Comparison of ENCODE assay signal across 17 cellular contexts in genomic region chr1:84930329-84930728, GRCh38. TPM values are rescaled to one million over a fixed set of nuclear protein-coding genes. Genes with fewer than 3 reads are reported as not detected.
"Had no signal": no experiment of that assay in that cellular context is flagged by ENCODE, and none has a peak within 500 bp of the region (broad histone marks: within the 10 kb centered on the region; RNA-seq: fewer than 3 reads in every experiment).

No MANE protein-coding gene starts in this region.

- H3K4me1 ChIP-seq: heart left ventricle, right atrium auricular region, sigmoid colon had no signal

- H3K27ac Mint-ChIP-seq: natural killer cell had no signal

- ATAC-seq: heart left ventricle, natural killer cell had no signal

- H3K36me3 ChIP-seq: heart left ventricle, right atrium auricular region, sigmoid colon had no signal

- H3K36me3 Mint-ChIP-seq: natural killer cell had no signal

- H3K4me3 Mint-ChIP-seq: natural killer cell, neural crest cell had no signal

- DNase-seq: effector CD4-positive, alpha-beta T cell; heart left ventricle; hippocampal formation; kidney glomerular epithelial cell; natural killer cell; sigmoid colon; stimulated activated CD4-positive, alpha-beta T cell treated with anti-CD3 and anti-CD28 coated beads, Interleukin-12 subunit alpha, Interleukin-12 subunit beta, amount 100 ng/mL, for 4 hours; stimulated activated naive CD4-positive, alpha-beta T cell treated with Interleukin-2 at 50 U/mL for 16 hours; trophoblast cell had no signal

- H3K27me3 ChIP-seq: right atrium auricular region, sigmoid colon had no signal

- H3K4me1 Mint-ChIP-seq: natural killer cell, neural crest cell had no signal

- H3K4me3 ChIP-seq: coronary artery, heart left ventricle, right atrium auricular region, sigmoid colon, skin epidermis had no signal

- H3K9me3 Mint-ChIP-seq: natural killer cell, neural crest cell had no signal

- H3K9me3 ChIP-seq: heart left ventricle, right atrium auricular region, sigmoid colon had no signal

- H3K27ac ChIP-seq: coronary artery, heart left ventricle, right atrium auricular region, sigmoid colon, skin epidermis had no signal

RNA-seq across cellular contexts. Expression of gene LPAR3, which starts 37.3 kb away (rescaled TPM):
- total RNA-seq: lung microvascular endothelial cell, mesenteric fat pad, osteocyte, sigmoid colon had no signal
- polyA plus RNA-seq: liver had no signal
